Comparison of ENCODE assay signal across 10 cellular contexts in the genomic region with DNA sequence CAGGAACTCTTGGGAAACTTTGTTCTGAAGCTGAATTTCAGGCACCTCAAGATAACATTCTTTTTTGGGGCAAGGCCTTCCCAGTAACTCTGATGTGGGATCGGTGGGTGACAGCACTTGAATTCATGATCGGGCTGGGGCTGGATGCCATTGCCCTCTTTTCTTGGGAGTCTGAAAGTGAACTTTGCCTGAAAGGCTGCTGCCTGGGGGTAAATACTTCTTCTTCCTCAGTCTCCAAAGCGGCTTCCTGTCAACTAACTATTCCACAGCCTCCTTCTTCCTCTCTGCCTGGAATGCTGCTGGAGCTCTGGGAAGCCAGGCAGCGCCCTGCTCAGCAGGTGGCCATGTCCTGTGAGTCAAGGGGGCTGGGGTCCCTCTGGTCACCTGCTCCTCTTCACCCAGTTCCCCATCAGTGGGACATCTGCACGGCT.
DNase-seq lines count a peak whose midpoint lies in the region; ATAC-seq and TF ChIP-seq lines count a peak whose summit lies in the region.
"Had no signal": no experiment of that assay in that cellular context is flagged by ENCODE, and none has a peak within 500 bp of the region (broad histone marks: within the 10 kb centered on the region; RNA-seq: fewer than 3 reads in every experiment).

No MANE protein-coding gene starts in this region.

- peaks cover 60 to 64% of the 10 kb centered on the region in 2 experiments for H3K4me1 ChIP-seq in HCT116 (ENCODE audit: control insufficient read depth in 1 of 2, insufficient read depth in 2 of 2, low read length in 2 of 2)
- H3K4me1 ChIP-seq in left lung: peaks cover 17 to 46% of the 10 kb centered on the region in 2 donors
- H3K4me1 ChIP-seq in smooth muscle cell (ENCODE audit: low read depth): peaks cover 18% of the 10 kb centered on the region

- peaks cover 9% of the 10 kb centered on the region for H3F3A ChIP-seq in smooth muscle cell (ENCODE audit: low read depth)

- H3K9me2 ChIP-seq in HCT116 (ENCODE audit: insufficient read depth): no peaks in the 10 kb centered on the region

- H3K4me3 ChIP-seq in HCT116 (replicated peaks in 1 of 2; ENCODE audit: low read depth in 1 of 2, low read length in 2 of 2) (peak overlapping the region; percentile 20 to 31), left lung (no peak overlapping the region), smooth muscle cell (no peak overlapping the region)

- TF ChIP-seq RAD21 in HCT116 (IDR thresholded peaks at IDR 0.05; ENCODE audit: low read depth): no peak

- H3K79me2 ChIP-seq in HCT116 (ENCODE audit: insufficient read depth, low read length): no peaks in the 10 kb centered on the region
- H3K79me2 ChIP-seq in smooth muscle cell (ENCODE audit: low read depth): no peaks in the 10 kb centered on the region

- no peak for DNase-seq in HCT116 (ENCODE audit: low read depth, low spot score)
- DNase-seq in amniotic epithelial cell (ENCODE audit: low read depth): peak; percentile 44
- no peak for DNase-seq in left lung
- no peak for DNase-seq in smooth muscle cell (lab: John Stamatoyannopoulos, UW; ENCODE audit: unreplicated experiment)
- no peak for DNase-seq in NCI-H2107 (lab: John Stamatoyannopoulos, UW)
- no peak for DNase-seq in AML-193 (lab: John Stamatoyannopoulos, UW)
- DNase-seq in RPMI8226: no peak
- DNase-seq: KG1; stimulated activated CD4-positive, alpha-beta T cell treated with anti-CD3 and anti-CD28 coated beads, Interleukin-4, amount 100 ng/mL, for 24 hours had no signal

- BruUV-seq in HCT116 (replicated peaks; lab: Mats Ljungman, UMichigan): no TSS peak

- ATAC-seq in HCT116: peak; percentile 10; the same call in 1 of the 2 replicates
- ATAC-seq in left lung: no peak
- ATAC-seq in HG03108 (IDR thresholded peaks at IDR 0.05; ENCODE audit: unreplicated experiment): no peak

- CTCF ChIA-PET in HCT116 (lab: Charles Lee): interaction anchor here (0.8 kb wide), 1 partner anchor 21 kb away, joined by 3 read pairs; no protein-coding TSS in a partner anchor

- H2AFZ ChIP-seq in HCT116 (ENCODE audit: low read depth, low read length, poor library complexity, severe bottlenecking): no peak overlapping the region
- peak overlapping the region; percentile 51 for H2AFZ ChIP-seq in smooth muscle cell (ENCODE audit: low read depth)

- H3K9me3 ChIP-seq in HCT116 (ENCODE audit: control insufficient read depth in 1 of 2, insufficient read depth in 1 of 2, low read depth in 1 of 2, low read length in 2 of 2) (no peaks in the 10 kb centered on the region), left lung (no peaks in the 10 kb centered on the region), smooth muscle cell (replicated peaks; ENCODE audit: low read depth) (no peaks in the 10 kb centered on the region)

- H3K36me3 ChIP-seq in HCT116 (ENCODE audit: control insufficient read depth in 1 of 2, insufficient read depth in 2 of 2, low read length in 2 of 2) (no peaks in the 10 kb centered on the region), left lung (no peaks in the 10 kb centered on the region), smooth muscle cell (ENCODE audit: low read depth) (no peaks in the 10 kb centered on the region)

- no peak for TF ChIP-seq CTCF in HCT116 (IDR thresholded peaks at IDR 0.05 in 2 of 3, conservative IDR thresholded peaks at IDR 0.05 in 1 of 3; ENCODE audit: borderline replicate concordance in 1 of 3, insufficient read depth in 1 of 3, low read depth in 2 of 3, low read length in 2 of 3)
- no peak for TF ChIP-seq CTCF in left lung (IDR thresholded peaks at IDR 0.05)
- TF ChIP-seq CTCF in smooth muscle cell (IDR thresholded peaks at IDR 0.05; ENCODE audit: borderline replicate concordance, insufficient read depth, poor library complexity, severe bottlenecking): no peak

- RAD21 ChIA-PET in HCT116 (lab: Charles Lee; ENCODE audit: low non-redundant PET in 1 of 2, low total read pairs in 2 of 2, uncharacterized antibody in 2 of 2, unreplicated experiment in 2 of 2): no interaction called here

- intact Hi-C loops in HCT116 (cut with micrococcal nuclease) (no loop called here), left lung (cut with DNase I) (no loop called here)

- H4K20me1 ChIP-seq in HCT116 (ENCODE audit: insufficient read depth) (no peaks in the 10 kb centered on the region), smooth muscle cell (ENCODE audit: low read depth) (no peaks in the 10 kb centered on the region)

- H3K9ac ChIP-seq in HCT116 (ENCODE audit: low read length) (peak overlapping the region; percentile 58), smooth muscle cell (ENCODE audit: low read depth) (peak overlapping the region; percentile 63)

- WGBS in smooth muscle cell (ENCODE audit: low lambda C conversion rate): 58% methylated on average over 5 of the region's 5 CpGs

- peak overlapping the region; percentile 60 for H3K4me2 ChIP-seq in HCT116 (ENCODE audit: low read length)
- H3K4me2 ChIP-seq in smooth muscle cell: peak overlapping the region; percentile 18

- H3K27ac ChIP-seq in HCT116 (ENCODE audit: low read depth, low read length) (peak overlapping the region; percentile 96), left lung (peak overlapping the region; percentile 86 to 95), smooth muscle cell (ENCODE audit: low read depth) (peak overlapping the region; percentile 86)

- no peaks in the 10 kb centered on the region for H3K27me3 ChIP-seq in HCT116 (ENCODE audit: insufficient read depth, low read length)
- no peaks in the 10 kb centered on the region for H3K27me3 ChIP-seq in left lung
- H3K27me3 ChIP-seq in smooth muscle cell (ENCODE audit: low read depth): no peaks in the 10 kb centered on the region

- TF ChIP-seq POLR2A in HCT116 (IDR thresholded peaks at IDR 0.05; ENCODE audit: borderline replicate concordance, extremely low read depth, insufficient read depth, insufficient read length): no peak

- POLR2A ChIA-PET in HCT116 (lab: Charles Lee): interaction anchor here (0.6 kb wide), 1 partner anchor 329 kb away, joined by 3 read pairs; no protein-coding TSS in a partner anchor

TF ChIP-seq in HCT116, 20 proteins besides CTCF, POLR2A, EP300 and RAD21 (continues in another document):
- TF ChIP-seq ZNF274 (IDR thresholded peaks at IDR 0.05; ENCODE audit: low read depth, low read length): no peak
- no peak for TF ChIP-seq CBX3 (IDR thresholded peaks at IDR 0.05; ENCODE audit: low read depth)
- no peak for TF ChIP-seq EZH2phosphoT487 (IDR thresholded peaks at IDR 0.05; ENCODE audit: borderline replicate concordance)
- TF ChIP-seq ZFX (IDR thresholded peaks at IDR 0.05): no peak
- TF ChIP-seq SIN3A (IDR thresholded peaks at IDR 0.05; ENCODE audit: low read depth): no peak
- TF ChIP-seq, protein P1, sequence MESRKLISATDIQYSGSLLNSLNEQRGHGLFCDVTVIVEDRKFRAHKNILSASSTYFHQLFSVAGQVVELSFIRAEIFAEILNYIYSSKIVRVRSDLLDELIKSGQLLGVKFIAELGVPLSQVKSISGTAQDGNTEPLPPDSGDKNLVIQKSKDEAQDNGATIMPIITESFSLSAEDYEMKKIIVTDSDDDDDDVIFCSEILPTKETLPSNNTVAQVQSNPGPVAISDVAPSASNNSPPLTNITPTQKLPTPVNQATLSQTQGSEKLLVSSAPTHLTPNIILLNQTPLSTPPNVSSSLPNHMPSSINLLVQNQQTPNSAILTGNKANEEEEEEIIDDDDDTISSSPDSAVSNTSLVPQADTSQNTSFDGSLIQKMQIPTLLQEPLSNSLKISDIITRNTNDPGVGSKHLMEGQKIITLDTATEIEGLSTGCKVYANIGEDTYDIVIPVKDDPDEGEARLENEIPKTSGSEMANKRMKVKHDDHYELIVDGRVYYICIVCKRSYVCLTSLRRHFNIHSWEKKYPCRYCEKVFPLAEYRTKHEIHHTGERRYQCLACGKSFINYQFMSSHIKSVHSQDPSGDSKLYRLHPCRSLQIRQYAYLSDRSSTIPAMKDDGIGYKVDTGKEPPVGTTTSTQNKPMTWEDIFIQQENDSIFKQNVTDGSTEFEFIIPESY (IDR thresholded peaks at IDR 0.05; ENCODE audit: extremely low read depth, insufficient replicate concordance, low read length): no peak
- no peak for TF ChIP-seq SRF (IDR thresholded peaks at IDR 0.05; ENCODE audit: low read depth)
- TF ChIP-seq FOSL1 (IDR thresholded peaks at IDR 0.05; ENCODE audit: low read depth): no peak
- TF ChIP-seq JUND (IDR thresholded peaks at IDR 0.05): no peak
- TF ChIP-seq ELF1 (IDR thresholded peaks at IDR 0.05; ENCODE audit: borderline replicate concordance, low read depth): no peak
- TF ChIP-seq YY1 (IDR thresholded peaks at IDR 0.05; ENCODE audit: extremely low read depth, insufficient replicate concordance, low read depth, low read length): no peak
- TF ChIP-seq, protein P2, sequence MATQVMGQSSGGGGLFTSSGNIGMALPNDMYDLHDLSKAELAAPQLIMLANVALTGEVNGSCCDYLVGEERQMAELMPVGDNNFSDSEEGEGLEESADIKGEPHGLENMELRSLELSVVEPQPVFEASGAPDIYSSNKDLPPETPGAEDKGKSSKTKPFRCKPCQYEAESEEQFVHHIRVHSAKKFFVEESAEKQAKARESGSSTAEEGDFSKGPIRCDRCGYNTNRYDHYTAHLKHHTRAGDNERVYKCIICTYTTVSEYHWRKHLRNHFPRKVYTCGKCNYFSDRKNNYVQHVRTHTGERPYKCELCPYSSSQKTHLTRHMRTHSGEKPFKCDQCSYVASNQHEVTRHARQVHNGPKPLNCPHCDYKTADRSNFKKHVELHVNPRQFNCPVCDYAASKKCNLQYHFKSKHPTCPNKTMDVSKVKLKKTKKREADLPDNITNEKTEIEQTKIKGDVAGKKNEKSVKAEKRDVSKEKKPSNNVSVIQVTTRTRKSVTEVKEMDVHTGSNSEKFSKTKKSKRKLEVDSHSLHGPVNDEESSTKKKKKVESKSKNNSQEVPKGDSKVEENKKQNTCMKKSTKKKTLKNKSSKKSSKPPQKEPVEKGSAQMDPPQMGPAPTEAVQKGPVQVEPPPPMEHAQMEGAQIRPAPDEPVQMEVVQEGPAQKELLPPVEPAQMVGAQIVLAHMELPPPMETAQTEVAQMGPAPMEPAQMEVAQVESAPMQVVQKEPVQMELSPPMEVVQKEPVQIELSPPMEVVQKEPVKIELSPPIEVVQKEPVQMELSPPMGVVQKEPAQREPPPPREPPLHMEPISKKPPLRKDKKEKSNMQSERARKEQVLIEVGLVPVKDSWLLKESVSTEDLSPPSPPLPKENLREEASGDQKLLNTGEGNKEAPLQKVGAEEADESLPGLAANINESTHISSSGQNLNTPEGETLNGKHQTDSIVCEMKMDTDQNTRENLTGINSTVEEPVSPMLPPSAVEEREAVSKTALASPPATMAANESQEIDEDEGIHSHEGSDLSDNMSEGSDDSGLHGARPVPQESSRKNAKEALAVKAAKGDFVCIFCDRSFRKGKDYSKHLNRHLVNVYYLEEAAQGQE (IDR thresholded peaks at IDR 0.05; ENCODE audit: low read depth): no peak
- TF ChIP-seq, protein P3, sequence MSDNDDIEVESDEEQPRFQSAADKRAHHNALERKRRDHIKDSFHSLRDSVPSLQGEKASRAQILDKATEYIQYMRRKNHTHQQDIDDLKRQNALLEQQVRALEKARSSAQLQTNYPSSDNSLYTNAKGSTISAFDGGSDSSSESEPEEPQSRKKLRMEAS (IDR thresholded peaks at IDR 0.05): no peak
- no peak for TF ChIP-seq POLR2AphosphoS5 (IDR thresholded peaks at IDR 0.05; ENCODE audit: low read depth, low read length)

Comparison
In these comparisons a context has a peak if more than half of its experiments do, and no peak if none do; other contexts are left out.
1. H3K4me3 ChIP-seq: peak in HCT116 (2 of 2); none in left lung (0 of 2) and smooth muscle cell (single experiment).
2. Peak in every context shown above with its lines, with median percentiles within 50 percentile points of each other: H3K27ac ChIP-seq.